ENCODE assay signal across 28 cellular contexts in genomic region chr10:60467202-60467546, GRCh38.
"Had no signal": no experiment of that assay in that cellular context is flagged by ENCODE, and none has a peak within 500 bp of the region (broad histone marks: within the 10 kb centered on the region; RNA-seq: fewer than 3 reads in every experiment).

No MANE protein-coding gene starts in this region.

- H3K9me3 Mint-ChIP-seq: activated naive CD4-positive, alpha-beta T cell treated with anti-CD3 and anti-CD28 coated beads, Interleukin-2, amount 50 U/mL, for 24 hours; natural killer cell; stimulated activated effector memory CD8-positive, alpha-beta T cell treated with anti-CD3 and anti-CD28 coated beads, Interleukin-12 subunit alpha, Interleukin-12 subunit beta, amount 100 ng/mL, for 72 hours; stimulated activated naive CD8-positive, alpha-beta T cell treated with anti-CD3 and anti-CD28 coated beads, Interleukin-15, amount 100 ng/mL, for 72 hours; T-helper 1 cell treated with Interleukin-12 subunit alpha and Interleukin-12 subunit beta and Interleukin-4 antibody, amounts not matched to agents 30 μg/mL and 1 μg/mL, for 36 hours had no signal

- DNase-seq: activated CD4-positive, alpha-beta T cell treated with anti-CD3 and anti-CD28 coated beads for 4 hours; activated CD4-positive, alpha-beta T cell treated with anti-CD3 and anti-CD28 coated beads, Interleukin-2, amount 50 U/mL, for 48 hours; activated CD4-positive, CD25-positive, alpha-beta regulatory T cell; activated CD8-positive, alpha-beta memory T cell treated with anti-CD3 and anti-CD28 coated beads, Interleukin-2, amount 50 U/mL, for 48 hours; activated effector memory CD4-positive, alpha-beta T cell treated with Interleukin-2 at 50 U/mL for 16 hours; activated T-cell treated with anti-CD3 and anti-CD28 coated beads, Interleukin-2, amount 50 U/mL, for 48 hours; aorta; central memory CD4-positive, alpha-beta T cell; dermis blood vessel endothelial cell; effector memory CD4-positive, alpha-beta T cell; head of caudate nucleus; left ventricle myocardium superior; midbrain; natural killer cell; ovary; stimulated activated CD4-positive, alpha-beta T cell treated with anti-CD3 and anti-CD28 coated beads, Interleukin-1b, Interleukin-23, amount 100 ng/mL, for 48 hours; stimulated activated naive CD8-positive, alpha-beta T cell treated with anti-CD3 and anti-CD28 coated beads, Interleukin-15, amount 100 ng/mL, for 72 hours; T1000; tibial artery had no signal

- ATAC-seq: gastroesophageal sphincter; left ventricle myocardium superior; natural killer cell; stimulated activated effector memory CD8-positive, alpha-beta T cell treated with anti-CD3 and anti-CD28 coated beads, Interleukin-12 subunit alpha, Interleukin-12 subunit beta, amount 100 ng/mL, for 72 hours; stimulated activated naive CD8-positive, alpha-beta T cell treated with anti-CD3 and anti-CD28 coated beads, Interleukin-15, amount 100 ng/mL, for 72 hours had no signal

- H3K4me3 ChIP-seq: esophagus muscularis mucosa, gastroesophageal sphincter, ovary, prostate gland, right atrium auricular region, tibial artery had no signal

- H3K36me3 ChIP-seq: esophagus muscularis mucosa, gastroesophageal sphincter, ovary, prostate gland, right atrium auricular region, tibial artery had no signal

- H3K27ac ChIP-seq: esophagus muscularis mucosa, gastroesophageal sphincter, ovary, prostate gland, right atrium auricular region, tibial artery had no signal

- H3K27me3 Mint-ChIP-seq: activated naive CD4-positive, alpha-beta T cell treated with anti-CD3 and anti-CD28 coated beads, Interleukin-2, amount 50 U/mL, for 24 hours; stimulated activated naive CD8-positive, alpha-beta T cell treated with anti-CD3 and anti-CD28 coated beads, Interleukin-15, amount 100 ng/mL, for 72 hours had no signal

- FAIRE-seq: endothelial cell of umbilical vein, islet of Langerhans had no signal

- H3K9me3 ChIP-seq: esophagus muscularis mucosa, gastroesophageal sphincter, ovary, prostate gland, right atrium auricular region, tibial artery had no signal

- H3K27me3 ChIP-seq: esophagus muscularis mucosa, gastroesophageal sphincter, ovary, right atrium auricular region, tibial artery had no signal

- H3K4me1 ChIP-seq: esophagus muscularis mucosa, gastroesophageal sphincter, prostate gland, right atrium auricular region, tibial artery had no signal

- H3K4me3 Mint-ChIP-seq: activated naive CD4-positive, alpha-beta T cell treated with anti-CD3 and anti-CD28 coated beads, Interleukin-2, amount 50 U/mL, for 24 hours; natural killer cell; stimulated activated effector memory CD8-positive, alpha-beta T cell treated with anti-CD3 and anti-CD28 coated beads, Interleukin-12 subunit alpha, Interleukin-12 subunit beta, amount 100 ng/mL, for 72 hours; stimulated activated naive CD8-positive, alpha-beta T cell treated with anti-CD3 and anti-CD28 coated beads, Interleukin-15, amount 100 ng/mL, for 72 hours; T-helper 1 cell treated with Interleukin-12 subunit alpha and Interleukin-12 subunit beta and Interleukin-4 antibody, amounts not matched to agents 30 μg/mL and 1 μg/mL, for 36 hours had no signal

- H3K27ac Mint-ChIP-seq: activated naive CD4-positive, alpha-beta T cell treated with anti-CD3 and anti-CD28 coated beads, Interleukin-2, amount 50 U/mL, for 24 hours; natural killer cell; stimulated activated effector memory CD8-positive, alpha-beta T cell treated with anti-CD3 and anti-CD28 coated beads, Interleukin-12 subunit alpha, Interleukin-12 subunit beta, amount 100 ng/mL, for 72 hours; stimulated activated naive CD8-positive, alpha-beta T cell treated with anti-CD3 and anti-CD28 coated beads, Interleukin-15, amount 100 ng/mL, for 72 hours; T-helper 1 cell treated with Interleukin-12 subunit alpha and Interleukin-12 subunit beta and Interleukin-4 antibody, amounts not matched to agents 30 μg/mL and 1 μg/mL, for 36 hours had no signal

- H3K36me3 Mint-ChIP-seq: natural killer cell; stimulated activated effector memory CD8-positive, alpha-beta T cell treated with anti-CD3 and anti-CD28 coated beads, Interleukin-12 subunit alpha, Interleukin-12 subunit beta, amount 100 ng/mL, for 72 hours had no signal

- H3K4me1 Mint-ChIP-seq: natural killer cell; stimulated activated naive CD8-positive, alpha-beta T cell treated with anti-CD3 and anti-CD28 coated beads, Interleukin-15, amount 100 ng/mL, for 72 hours had no signal
